ENCODE assay signal across 1 cellular context in the genomic region with DNA sequence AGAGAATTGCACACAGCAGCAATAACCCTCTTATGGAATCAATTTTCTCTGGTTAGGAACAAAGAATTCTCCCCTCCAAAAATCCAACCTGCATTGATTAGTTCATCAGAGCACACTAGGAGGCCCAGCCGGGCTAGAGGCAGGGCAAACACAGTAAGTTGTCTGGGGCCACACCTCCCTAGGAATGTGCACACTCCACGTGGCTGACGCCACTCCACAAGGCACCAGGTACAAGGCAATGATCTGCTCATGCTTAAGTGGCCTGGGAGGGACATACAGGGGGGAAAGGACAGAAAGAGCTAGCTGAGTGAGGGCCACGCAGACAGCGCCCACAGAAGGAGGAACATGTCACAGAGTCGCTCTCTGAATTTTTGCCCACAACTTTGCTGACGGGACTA.
TF ChIP-seq lines count a peak whose summit lies in the region.

No MANE protein-coding gene starts in this region.

TF ChIP-seq in IMR-90, 13 proteins besides CTCF, POLR2A, EP300 and RAD21 (continued from another document):
- TF ChIP-seq USF2 (IDR thresholded peaks at IDR 0.05; ENCODE audit: low read depth, low read length): no peak
- no peak for TF ChIP-seq MAFK (IDR thresholded peaks at IDR 0.05; ENCODE audit: low read depth, low read length)
- TF ChIP-seq RCOR1 (IDR thresholded peaks at IDR 0.05; ENCODE audit: insufficient replicate concordance, low read length): no peak
- TF ChIP-seq MXI1 (IDR thresholded peaks at IDR 0.05; ENCODE audit: borderline replicate concordance, low read depth, low read length): no peak
- TF ChIP-seq MAZ (IDR thresholded peaks at IDR 0.05; ENCODE audit: borderline replicate concordance, low read depth, low read length): no peak
